ENCODE assay signal across 1 cellular context in genomic region chr12:29133680-29134079, GRCh38.
TF ChIP-seq lines count a peak whose summit lies in the region.

No MANE protein-coding gene starts in this region.

TF ChIP-seq in IMR-90, 13 proteins besides CTCF, POLR2A, EP300 and RAD21 (continued from another document):
- no peak for TF ChIP-seq ELK1 (IDR thresholded peaks at IDR 0.05; ENCODE audit: borderline replicate concordance, low read depth, low read length)
- TF ChIP-seq FOS (IDR thresholded peaks at IDR 0.05; ENCODE audit: low read depth, low read length) = no peak
- no peak for TF ChIP-seq MAFK (IDR thresholded peaks at IDR 0.05; ENCODE audit: low read depth, low read length)
- no peak for TF ChIP-seq RCOR1 (IDR thresholded peaks at IDR 0.05; ENCODE audit: insufficient replicate concordance, low read length)
- TF ChIP-seq MXI1 (IDR thresholded peaks at IDR 0.05; ENCODE audit: borderline replicate concordance, low read depth, low read length) = no peak
- no peak for TF ChIP-seq NFE2L2 (IDR thresholded peaks at IDR 0.05; ENCODE audit: low read depth, low read length)
- no peak for TF ChIP-seq CEBPB (IDR thresholded peaks at IDR 0.05; ENCODE audit: low read depth, low read length)
- no peak for TF ChIP-seq CHD1 (IDR thresholded peaks at IDR 0.05; ENCODE audit: low read depth, low read length)
